8 cellular contexts compared by ENCODE assay signal in genomic region chr1:6363085-6363486, GRCh38.
A peak's percentile ranks its signal among the peaks of the same experiment; 100 is the strongest.
DNase-seq lines count a peak whose midpoint lies in the region; TF ChIP-seq lines count a peak whose summit lies in the region.
"Not testable (repeated sequence)": the region's sequence is repeated elsewhere in the genome, so short reads cannot be mapped to it uniquely, and the experiment has no call there.

No MANE protein-coding gene starts in this region.

- TF ChIP-seq POLR2A in erythroblast (IDR thresholded peaks at IDR 0.05; ENCODE audit: low read length) = not testable (repeated sequence)

- not testable (repeated sequence) for H3K27me3 Mint-ChIP-seq in activated naive CD4-positive, alpha-beta T cell treated with anti-CD3 and anti-CD28 coated beads, Interleukin-2, amount 10 ng/mL, durations not matched to agents 7 days and 5 days

- not testable (repeated sequence) for H3K36me3 Mint-ChIP-seq in activated naive CD4-positive, alpha-beta T cell treated with anti-CD3 and anti-CD28 coated beads, Interleukin-2, amount 10 ng/mL, durations not matched to agents 7 days and 5 days

- H3K27ac Mint-ChIP-seq in activated naive CD4-positive, alpha-beta T cell treated with anti-CD3 and anti-CD28 coated beads, Interleukin-2, amount 10 ng/mL, durations not matched to agents 7 days and 5 days = not testable (repeated sequence)

- POLR2A ChIA-PET in RWPE1 (lab: Yijun Ruan, JAX; ENCODE audit: low non-redundant PET) = not testable (repeated sequence)

- H3K9me3 Mint-ChIP-seq in activated naive CD4-positive, alpha-beta T cell treated with anti-CD3 and anti-CD28 coated beads, Interleukin-2, amount 10 ng/mL, durations not matched to agents 7 days and 5 days = not testable (repeated sequence)

- DNase-seq in AG09309 (ENCODE audit: low read depth); RWPE1 (ENCODE audit: low spot score): not testable (repeated sequence)
- DNase-seq in GM12865 (ENCODE audit: low read depth) = peak; percentile 44
- peak; percentile 79 for DNase-seq in NCI-H1092 treated with DMSO at 0.1 percent for 48 hours (lab: John Stamatoyannopoulos, UW)
- DNase-seq in activated naive CD4-positive, alpha-beta T cell treated with anti-CD3 and anti-CD28 coated beads, Interleukin-2, amount 10 ng/mL, durations not matched to agents 7 days and 5 days = peak; percentile 63
- DNase-seq in erythroblast (lab: John Stamatoyannopoulos, UW) = peak; percentile 56 to 57
- DNase-seq in left kidney (ENCODE audit: low read depth, low spot score) = peak; percentile 88
- DNase-seq in retina = peak; percentile 45

- not testable (repeated sequence) for H3K4me3 Mint-ChIP-seq in activated naive CD4-positive, alpha-beta T cell treated with anti-CD3 and anti-CD28 coated beads, Interleukin-2, amount 10 ng/mL, durations not matched to agents 7 days and 5 days

- TF ChIP-seq CTCF in AG09309 (IDR thresholded peaks at IDR 0.05; ENCODE audit: control insufficient read depth, insufficient read depth, low read depth, low read length, missing control alignments) (peak; percentile 60), GM12865 (IDR thresholded peaks at IDR 0.05; ENCODE audit: insufficient read depth, low read depth, low read length, missing control alignments) (peak; percentile 33), RWPE1 (conservative IDR thresholded peaks at IDR 0.05; ENCODE audit: low read depth) (peak; percentile 82)

- H3K4me3 ChIP-seq in AG09309 (ENCODE audit: control insufficient read depth, low read depth, low read length); GM12865 (ENCODE audit: low read depth, low read length): not testable (repeated sequence)

- H3K27ac ChIP-seq in RWPE1 = peak overlapping the region; percentile 97

- H3K4me1 Mint-ChIP-seq in activated naive CD4-positive, alpha-beta T cell treated with anti-CD3 and anti-CD28 coated beads, Interleukin-2, amount 10 ng/mL, durations not matched to agents 7 days and 5 days = peaks cover 63% of the 10 kb centered on the region

- CTCF ChIA-PET in RWPE1 (lab: Yijun Ruan, JAX) = interaction anchor here (0.6 to 1.9 kb wide), 7 partner anchors 13 to 83 kb away, joined by 3 to 15 read pairs (median 3); no protein-coding TSS in a partner anchor
- CTCF ChIA-PET in activated naive CD4-positive, alpha-beta T cell treated with anti-CD3 and anti-CD28 coated beads, Interleukin-2, amount 10 ng/mL, durations not matched to agents 7 days and 5 days (lab: Charles Lee) = interaction anchor here (1.1 to 6.9 kb wide), 11 partner anchors 15 to 75 kb away, joined by 3 to 50 read pairs (median 8); partner anchors contain the start of gene ACOT7
